15 cellular contexts compared by ENCODE assay signal in genomic region chr18:23572570-23572969, GRCh38. TPM values are rescaled to one million over a fixed set of nuclear protein-coding genes. Genes with fewer than 3 reads are reported as not detected.
DNase-seq lines count a peak whose midpoint lies in the region; ATAC-seq and TF ChIP-seq lines count a peak whose summit lies in the region.
"Had no signal": no experiment of that assay in that cellular context is flagged by ENCODE, and none has a peak within 500 bp of the region (broad histone marks: within the 10 kb centered on the region; RNA-seq: fewer than 3 reads in every experiment).

No MANE protein-coding gene starts in this region.

- H3K9ac ChIP-seq in parathyroid adenoma, result no peak overlapping the region

- peaks cover 49% of the 10 kb centered on the region for H3K4me1 ChIP-seq in CD8-positive, alpha-beta memory T cell (ENCODE audit: insufficient read depth, low read length)
- H3K4me1 ChIP-seq in hepatocyte (ENCODE audit: insufficient read depth), result peaks cover 49% of the 10 kb centered on the region
- peaks cover 25% of the 10 kb centered on the region for H3K4me1 ChIP-seq in parathyroid adenoma
- H3K4me1 ChIP-seq: HAP-1 had no signal

- no peak overlapping the region for H3K4me3 Mint-ChIP-seq in T-helper 1 cell treated with Interleukin-12 subunit alpha and Interleukin-12 subunit beta and Interleukin-4 antibody, amounts not matched to agents 30 μg/mL and 1 μg/mL, for 36 hours
- peak overlapping the region in 5 of 7 donors; percentile 12 to 74 (median 36) for H3K4me3 Mint-ChIP-seq in CD8-positive, alpha-beta memory T cell

- H3K27ac ChIP-seq in CD8-positive, alpha-beta memory T cell (ENCODE audit: low read depth, low read length), result no peak overlapping the region
- peak overlapping the region; percentile 1 for H3K27ac ChIP-seq in hepatocyte
- peak overlapping the region; percentile 48 for H3K27ac ChIP-seq in parathyroid adenoma
- H3K27ac ChIP-seq: 22Rv1, RWPE1 had no signal

- H3K9me2 ChIP-seq in hepatocyte (replicated peaks; ENCODE audit: insufficient read depth), result no peaks in the 10 kb centered on the region

- H2AFZ ChIP-seq in hepatocyte (no peak overlapping the region), parathyroid adenoma (no peak overlapping the region)

- H3K9me3 Mint-ChIP-seq in T-helper 1 cell treated with Interleukin-12 subunit alpha and Interleukin-12 subunit beta and Interleukin-4 antibody, amounts not matched to agents 30 μg/mL and 1 μg/mL, for 36 hours, result no peaks in the 10 kb centered on the region
- no peaks in the 10 kb centered on the region for H3K9me3 Mint-ChIP-seq in CD8-positive, alpha-beta memory T cell

- H3K79me2 ChIP-seq in hepatocyte (peaks cover 51% of the 10 kb centered on the region), parathyroid adenoma (peaks cover 21% of the 10 kb centered on the region)

- H3K36me3 Mint-ChIP-seq in T-helper 1 cell treated with Interleukin-12 subunit alpha and Interleukin-12 subunit beta and Interleukin-4 antibody, amounts not matched to agents 30 μg/mL and 1 μg/mL, for 36 hours (ENCODE audit: low read depth), result peaks cover 53% of the 10 kb centered on the region
- peaks cover 13 to 71% (median 21%) of the 10 kb centered on the region in 3 donors for H3K36me3 Mint-ChIP-seq in CD8-positive, alpha-beta memory T cell

- H3K27ac Mint-ChIP-seq in T-helper 1 cell treated with Interleukin-12 subunit alpha and Interleukin-12 subunit beta and Interleukin-4 antibody, amounts not matched to agents 30 μg/mL and 1 μg/mL, for 36 hours, result peak overlapping the region; percentile 55
- peak overlapping the region; percentile 50 to 97 (median 84) for H3K27ac Mint-ChIP-seq in CD8-positive, alpha-beta memory T cell

- ATAC-seq in omental fat pad (ENCODE audit: low FRiP score), result no peak

- H3K27me3 ChIP-seq in CD8-positive, alpha-beta memory T cell (ENCODE audit: insufficient read depth, low read length, poor library complexity, severe bottlenecking), result no peaks in the 10 kb centered on the region
- no peaks in the 10 kb centered on the region for H3K27me3 ChIP-seq in hepatocyte
- H3K27me3 ChIP-seq in parathyroid adenoma (ENCODE audit: control insufficient read depth, insufficient read depth, low read length), result no peaks in the 10 kb centered on the region

- no peaks in the 10 kb centered on the region for H3K9me3 ChIP-seq in CD8-positive, alpha-beta memory T cell (ENCODE audit: low read length)
- H3K9me3 ChIP-seq in hepatocyte (ENCODE audit: low read depth), result no peaks in the 10 kb centered on the region
- no peaks in the 10 kb centered on the region for H3K9me3 ChIP-seq in parathyroid adenoma (ENCODE audit: control insufficient read depth, low read length)
- H3K9me3 ChIP-seq: HAP-1 had no signal

- no peak overlapping the region for H3K4me3 ChIP-seq in CD8-positive, alpha-beta memory T cell (ENCODE audit: low read length)
- H3K4me3 ChIP-seq in hepatocyte (no peak overlapping the region), parathyroid adenoma (ENCODE audit: low read depth, low read length) (peak overlapping the region; percentile 33)
- H3K4me3 ChIP-seq: HAP-1 had no signal

- H3K4me2 ChIP-seq in hepatocyte (no peak overlapping the region), parathyroid adenoma (ENCODE audit: low read length) (peak overlapping the region; percentile 59)

- WGBS in hepatocyte (ENCODE audit: low lambda C conversion rate, missing lambda C conversion rate), result 83% methylated on average over 5 of the region's 5 CpGs

- POLR2A ChIA-PET in CD8-positive, alpha-beta memory T cell (lab: Charles Lee), result no interaction called here

- DNase-seq in T-helper 1 cell, result no peak
- DNase-seq in CD8-positive, alpha-beta memory T cell, result no peak
- no peak for DNase-seq in hepatocyte (ENCODE audit: low spot score)
- no peak for DNase-seq in omental fat pad (ENCODE audit: low spot score)
- no peak for DNase-seq in NCI-H2196 (lab: John Stamatoyannopoulos, UW; ENCODE audit: unreplicated experiment)
- no peak for DNase-seq in stimulated activated CD8-positive, alpha-beta memory T cell treated with anti-CD3 and anti-CD28 coated beads, Interleukin-4, amount 100 ng/mL, for 48 hours
- DNase-seq: COR-L47, MM.1S, NCI-H187 treated with DMSO at 0.1 percent for 48 hours, NCI-H526 treated with DMSO at 0.1 percent for 48 hours had no signal

- peaks cover 26% of the 10 kb centered on the region for H3K36me3 ChIP-seq in CD8-positive, alpha-beta memory T cell (ENCODE audit: insufficient read depth, low read length)
- peaks cover under 1% of the 10 kb centered on the region for H3K36me3 ChIP-seq in hepatocyte (replicated peaks; ENCODE audit: insufficient read depth, low read depth)
- H3K36me3 ChIP-seq in parathyroid adenoma (ENCODE audit: control insufficient read depth, insufficient read depth, low read length), result no peaks in the 10 kb centered on the region

- H3K4me1 Mint-ChIP-seq in T-helper 1 cell treated with Interleukin-12 subunit alpha and Interleukin-12 subunit beta and Interleukin-4 antibody, amounts not matched to agents 30 μg/mL and 1 μg/mL, for 36 hours (ENCODE audit: low read depth), result peaks cover 43% of the 10 kb centered on the region
- peaks cover 57 to 69% (median 67%) of the 10 kb centered on the region in 3 donors for H3K4me1 Mint-ChIP-seq in CD8-positive, alpha-beta memory T cell

- CTCF ChIA-PET in CD8-positive, alpha-beta memory T cell (lab: Charles Lee), result interaction anchor here (1.8 to 2.8 kb wide), 2 partner anchors 15 to 56 kb away, joined by 6 to 19 read pairs; no protein-coding TSS in a partner anchor

- no peaks in the 10 kb centered on the region for H3K27me3 Mint-ChIP-seq in T-helper 1 cell treated with Interleukin-12 subunit alpha and Interleukin-12 subunit beta and Interleukin-4 antibody, amounts not matched to agents 30 μg/mL and 1 μg/mL, for 36 hours (ENCODE audit: low read depth)
- H3K27me3 Mint-ChIP-seq in CD8-positive, alpha-beta memory T cell, result no peaks in the 10 kb centered on the region

- peaks cover 3% of the 10 kb centered on the region for H4K20me1 ChIP-seq in hepatocyte (ENCODE audit: insufficient read depth, poor library complexity, severe bottlenecking)

- no peak for TF ChIP-seq CTCF in hepatocyte (IDR thresholded peaks at IDR 0.05; ENCODE audit: poor library complexity)
- no peak for TF ChIP-seq CTCF in parathyroid adenoma (IDR thresholded peaks at IDR 0.05)
- no peak for TF ChIP-seq CTCF in omental fat pad (IDR thresholded peaks at IDR 0.05)

RNA-seq across cellular contexts. Expression of gene NPC1, which starts 13.7 kb away (rescaled TPM):
- total RNA-seq in CD8-positive, alpha-beta memory T cell, result 10 to 100 TPM; 33.9 to 34.3 TPM
- 40.9 TPM for polyA plus RNA-seq in CD8-positive, alpha-beta memory T cell
- total RNA-seq in hepatocyte, result 57.5 and 77.2 TPM in 2 replicates
- 52.5 and 54.0 TPM in 2 replicates for polyA plus RNA-seq in hepatocyte
- 100 to 1,000 TPM in 1 of 4 donors, 10 to 100 TPM in 3; 49.3 to 116 (median 54.7) TPM for total RNA-seq in omental fat pad
